9 cellular contexts compared by ENCODE assay signal in genomic region chr14:72608391-72609204, GRCh38.
A peak's percentile ranks its signal among the peaks of the same experiment; 100 is the strongest.
DNase-seq lines count a peak whose midpoint lies in the region; ATAC-seq and TF ChIP-seq lines count a peak whose summit lies in the region.
"Had no signal": no experiment of that assay in that cellular context is flagged by ENCODE, and none has a peak within 500 bp of the region (broad histone marks: within the 10 kb centered on the region; RNA-seq: fewer than 3 reads in every experiment).

No MANE protein-coding gene starts in this region.

- no peak for TF ChIP-seq CTCF in WERI-Rb-1 (IDR thresholded peaks at IDR 0.05; ENCODE audit: low read depth, low read length)

- no peak for ATAC-seq in HG03097 (IDR thresholded peaks at IDR 0.05; ENCODE audit: low FRiP score, unreplicated experiment)

- 0 out of 2 replicates have a peak overlapping the region, but pooled peaks have one; percentile 47 for H3K27ac ChIP-seq in WERI-Rb-1

- H3K36me3 ChIP-seq in WERI-Rb-1, result no peaks in the 10 kb centered on the region

- no peak overlapping the region for H3K4me3 ChIP-seq in WERI-Rb-1 (ENCODE audit: low read depth, low read length)
- H3K4me3 ChIP-seq: lung had no signal

- no peaks in the 10 kb centered on the region for H3K27me3 ChIP-seq in WERI-Rb-1 (ENCODE audit: insufficient read depth, low read depth, severe bottlenecking)

- peaks cover 5% of the 10 kb centered on the region for H3K9me3 ChIP-seq in WERI-Rb-1 (ENCODE audit: severe bottlenecking)

- peak; percentile 95 for DNase-seq in HCEC 1CT
- DNase-seq in WERI-Rb-1, result no peak
- DNase-seq in fibroblast of the conjunctiva (ENCODE audit: low read depth), result peak; percentile 72
- peak; percentile 73 for DNase-seq in smooth muscle cell of the brain vasculature (ENCODE audit: low read depth, low spot score)
- no peak for DNase-seq in NOMO-1 treated with dmso at 0.1 percent for 144 hours (lab: John Stamatoyannopoulos, UW; ENCODE audit: unreplicated experiment)
- no peak for DNase-seq in T-helper 9 cell
- DNase-seq: activated B cell treated with CpG ODN at 0.5 μM for 24 hours had no signal

Comparison
In these comparisons a context has a peak if more than half of its experiments do, and no peak if none do; other contexts are left out.
1. DNase-seq: peak in HCEC 1CT (single experiment), fibroblast of the conjunctiva (single experiment) and smooth muscle cell of the brain vasculature (single experiment); none in WERI-Rb-1 (single experiment), NOMO-1 treated with dmso at 0.1 percent for 144 hours (single experiment) and T-helper 9 cell (single experiment).